Comparison of ENCODE assay signal across 8 cellular contexts in genomic region chr2:69798466-69798908, GRCh38. TPM values are rescaled to one million over a fixed set of nuclear protein-coding genes. Genes with fewer than 3 reads are reported as not detected.
A peak's percentile ranks its signal among the peaks of the same experiment; 100 is the strongest.
DNase-seq lines count a peak whose midpoint lies in the region; FAIRE-seq and TF ChIP-seq lines count a peak whose summit lies in the region.

No MANE protein-coding gene starts in this region.

- FAIRE-seq in endothelial cell of umbilical vein (lab: Jason Lieb, UNC) = peak; percentile 73

- dilution Hi-C loops in endothelial cell of umbilical vein (cut with MboI; ENCODE audit: extremely low pct_ligation_motif_present, low sequenced_read_pairs) = no loop called here

- H3K27ac ChIP-seq in KMS-11 (peak overlapping the region; percentile 76), endothelial cell of umbilical vein (ENCODE audit: insufficient read depth, low read depth, low read length) (peak overlapping the region; percentile 69), neural progenitor cell (no peak overlapping the region)

- no peaks in the 10 kb centered on the region for H3K9me3 Mint-ChIP-seq in neural progenitor cell
- no peaks in the 10 kb centered on the region for H3K9me3 Mint-ChIP-seq in activated CD4-positive, alpha-beta memory T cell treated with anti-CD3 and anti-CD28 coated beads, Interleukin-2, amount 10 ng/mL, durations not matched to agents 7 days and 5 days

- CTCF ChIA-PET in endothelial cell of umbilical vein (lab: Charles Lee) = interaction anchor here (1.8 to 11.1 kb wide), 4 partner anchors 10 to 73 kb away, joined by 7 to 106 read pairs (median 18); no protein-coding TSS in a partner anchor
- CTCF ChIA-PET in activated CD4-positive, alpha-beta memory T cell treated with anti-CD3 and anti-CD28 coated beads, Interleukin-2, amount 10 ng/mL, durations not matched to agents 7 days and 5 days (lab: Charles Lee) = interaction anchor here (1.1 to 2.0 kb wide), 3 partner anchors 13 to 74 kb away, joined by 3 to 7 read pairs (median 5); no protein-coding TSS in a partner anchor

- H3K4me3 ChIP-seq in KMS-11 (IDR thresholded peaks at IDR 0.05; ENCODE audit: insufficient read depth, low read depth, low read length) = peak overlapping the region; percentile 71
- H3K4me3 ChIP-seq in endothelial cell of umbilical vein (replicated peaks in 1 of 3; ENCODE audit: insufficient read depth in 1 of 3, low read depth in 1 of 3, low read length in 3 of 3) = peak overlapping the region; percentile 2 to 61 (median 10)
- no peak overlapping the region for H3K4me3 ChIP-seq in neural progenitor cell

- peak overlapping the region; percentile 39; the same call in 1 of the 2 replicates for H3K9ac ChIP-seq in KMS-11
- peak overlapping the region; percentile 69 for H3K9ac ChIP-seq in endothelial cell of umbilical vein (replicated peaks; ENCODE audit: extremely low read depth, insufficient read depth, low read length)
- no peak overlapping the region for H3K9ac ChIP-seq in neural progenitor cell

- no TSS peak for BruUV-seq in endothelial cell of umbilical vein (replicated peaks; lab: Mats Ljungman, UMichigan)

- H3K36me3 Mint-ChIP-seq in neural progenitor cell = no peaks in the 10 kb centered on the region
- peaks cover 16% of the 10 kb centered on the region for H3K36me3 Mint-ChIP-seq in activated CD4-positive, alpha-beta memory T cell treated with anti-CD3 and anti-CD28 coated beads, Interleukin-2, amount 10 ng/mL, durations not matched to agents 7 days and 5 days (ENCODE audit: low read depth)

- peak overlapping the region; percentile 96 for H3K27ac Mint-ChIP-seq in neural progenitor cell
- no peak overlapping the region for H3K27ac Mint-ChIP-seq in activated CD4-positive, alpha-beta memory T cell treated with anti-CD3 and anti-CD28 coated beads, Interleukin-2, amount 10 ng/mL, durations not matched to agents 7 days and 5 days

- peaks cover 47% of the 10 kb centered on the region for H3K4me1 Mint-ChIP-seq in neural progenitor cell
- peaks cover 21% of the 10 kb centered on the region for H3K4me1 Mint-ChIP-seq in activated CD4-positive, alpha-beta memory T cell treated with anti-CD3 and anti-CD28 coated beads, Interleukin-2, amount 10 ng/mL, durations not matched to agents 7 days and 5 days

- H3K4me1 ChIP-seq in KMS-11 (ENCODE audit: low read depth, poor library complexity, severe bottlenecking) (peaks cover 57% of the 10 kb centered on the region), endothelial cell of umbilical vein (ENCODE audit: control insufficient read depth, extremely low read depth, insufficient read depth, low read length) (peaks cover 20% of the 10 kb centered on the region), neural progenitor cell (peaks cover 36% of the 10 kb centered on the region)

- TF ChIP-seq POLR2A in endothelial cell of umbilical vein (IDR thresholded peaks at IDR 0.05; ENCODE audit: low read depth, low read length) = no peak

- no peaks in the 10 kb centered on the region for H3K9me1 ChIP-seq in endothelial cell of umbilical vein (replicated peaks; ENCODE audit: control insufficient read depth, extremely low read depth, insufficient read depth, low read length)

- peaks cover 8% of the 10 kb centered on the region for H3K27me3 Mint-ChIP-seq in neural progenitor cell (ENCODE audit: insufficient read depth, low read depth)
- H3K27me3 Mint-ChIP-seq in activated CD4-positive, alpha-beta memory T cell treated with anti-CD3 and anti-CD28 coated beads, Interleukin-2, amount 10 ng/mL, durations not matched to agents 7 days and 5 days = no peaks in the 10 kb centered on the region

- H3K27me3 ChIP-seq in KMS-11 (ENCODE audit: insufficient read depth, low read depth) (no peaks in the 10 kb centered on the region), endothelial cell of umbilical vein (ENCODE audit: control insufficient read depth in 2 of 2, insufficient read depth in 2 of 2, low read length in 2 of 2) (no peaks in the 10 kb centered on the region), neural progenitor cell (no peaks in the 10 kb centered on the region)

- TF ChIP-seq CTCF in KMS-11 (conservative IDR thresholded peaks at IDR 0.05; ENCODE audit: low read depth, low read length) (no peak), endothelial cell of umbilical vein (IDR thresholded peaks at IDR 0.05; ENCODE audit: extremely low read depth in 1 of 2, insufficient read depth in 1 of 2, low read depth in 1 of 2, low read length in 2 of 2) (no peak), neural progenitor cell (IDR thresholded peaks at IDR 0.05) (no peak)

- peak overlapping the region; percentile 54; the same call in 1 of the 2 replicates for H2AFZ ChIP-seq in KMS-11 (ENCODE audit: low read depth)
- peak overlapping the region; percentile 80 for H2AFZ ChIP-seq in endothelial cell of umbilical vein (ENCODE audit: low read depth, low read length)
- H2AFZ ChIP-seq in neural progenitor cell (replicated peaks) = no peak overlapping the region

- H4K20me1 ChIP-seq in KMS-11 (ENCODE audit: insufficient read depth) (no peaks in the 10 kb centered on the region), endothelial cell of umbilical vein (replicated peaks; ENCODE audit: control insufficient read depth, extremely low read depth, insufficient read depth, low read length) (no peaks in the 10 kb centered on the region), neural progenitor cell (ENCODE audit: low read depth) (no peaks in the 10 kb centered on the region)

- H3K4me2 ChIP-seq in KMS-11 (peak overlapping the region; percentile 87), endothelial cell of umbilical vein (ENCODE audit: insufficient read depth, low read length) (peak overlapping the region; percentile 79), neural progenitor cell (peak overlapping the region; percentile 6)

- H3K79me2 ChIP-seq in KMS-11 (ENCODE audit: insufficient read depth, low read depth) (no peaks in the 10 kb centered on the region), endothelial cell of umbilical vein (ENCODE audit: control insufficient read depth, insufficient read depth, low read length) (no peaks in the 10 kb centered on the region), neural progenitor cell (ENCODE audit: low read depth) (no peaks in the 10 kb centered on the region)

- H3K9me3 ChIP-seq in endothelial cell of umbilical vein (replicated peaks; ENCODE audit: control insufficient read depth, insufficient read depth, low read length) (no peaks in the 10 kb centered on the region), neural progenitor cell (ENCODE audit: low read depth) (no peaks in the 10 kb centered on the region)

- POLR2A ChIA-PET in endothelial cell of umbilical vein (lab: Charles Lee) = no interaction called here
- POLR2A ChIA-PET in activated CD4-positive, alpha-beta memory T cell treated with anti-CD3 and anti-CD28 coated beads, Interleukin-2, amount 10 ng/mL, durations not matched to agents 7 days and 5 days (lab: Charles Lee) = no interaction called here

- intact Hi-C loops in endothelial cell of umbilical vein (cut with micrococcal nuclease) (no loop called here), posterior cingulate gyrus (cut with DNase I) (no loop called here)

- H3F3A ChIP-seq in neural progenitor cell (ENCODE audit: low read depth) = peaks cover 5% of the 10 kb centered on the region

- DNase-seq in GM03348 (ENCODE audit: low spot score) (peak; percentile 23), endothelial cell of umbilical vein (ENCODE audit: low read depth, low spot score) (peak; percentile 14), neural progenitor cell (ENCODE audit: low spot score) (no peak), COR-L47 (lab: John Stamatoyannopoulos, UW) (no peak), globus pallidus (ENCODE audit: low spot score) (no peak), posterior cingulate gyrus (no peak)
- DNase-seq in activated CD4-positive, alpha-beta memory T cell treated with anti-CD3 and anti-CD28 coated beads, Interleukin-2, amount 10 ng/mL, durations not matched to agents 7 days and 5 days = no peak

- peak overlapping the region; percentile 72 for H3K4me3 Mint-ChIP-seq in neural progenitor cell
- no peak overlapping the region for H3K4me3 Mint-ChIP-seq in activated CD4-positive, alpha-beta memory T cell treated with anti-CD3 and anti-CD28 coated beads, Interleukin-2, amount 10 ng/mL, durations not matched to agents 7 days and 5 days

- no peaks in the 10 kb centered on the region for H3K36me3 ChIP-seq in KMS-11 (ENCODE audit: insufficient read depth)
- no peaks in the 10 kb centered on the region for H3K36me3 ChIP-seq in endothelial cell of umbilical vein (ENCODE audit: control insufficient read depth in 2 of 2, extremely low read depth in 1 of 2, insufficient read depth in 2 of 2, low read length in 2 of 2)
- no peaks in the 10 kb centered on the region for H3K36me3 ChIP-seq in neural progenitor cell

TF ChIP-seq in endothelial cell of umbilical vein, 7 proteins besides CTCF, POLR2A, EP300 and RAD21 (continues in another document):
- TF ChIP-seq EZH2 (IDR thresholded peaks at IDR 0.05; ENCODE audit: borderline replicate concordance, low read depth, low read length, severe bottlenecking) = no peak
- no peak for TF ChIP-seq POLR2AphosphoS5 (IDR thresholded peaks at IDR 0.05; ENCODE audit: insufficient read depth, low read depth, low read length)

RNA-seq across cellular contexts. Expression of gene GMCL1, which starts 31.0 kb away (rescaled TPM):
- total RNA-seq in endothelial cell of umbilical vein = 13.0 and 14.6 TPM in 2 replicates
- 3.8 and 4.2 TPM in 2 replicates for polyA plus RNA-seq in endothelial cell of umbilical vein
- 4.7 and 4.8 TPM in 2 replicates for polyA plus RNA-seq in endothelial cell of umbilical vein (2011; cell fraction: cytosol; rRNA removed)
- polyA plus RNA-seq in endothelial cell of umbilical vein (2011; cell fraction: nucleus; rRNA removed) = 8.2 and 9.3 TPM in 2 replicates
- polyA plus RNA-seq in endothelial cell of umbilical vein (2012) = 7.1 and 8.6 TPM in 2 replicates
- 4.3 and 9.2 TPM in 2 replicates for polyA minus RNA-seq in endothelial cell of umbilical vein
- polyA minus RNA-seq in endothelial cell of umbilical vein (2011; cell fraction: cytosol; rRNA and poly(A)+ RNA removed) = 7.6 TPM
- polyA minus RNA-seq in endothelial cell of umbilical vein (2011; cell fraction: nucleus; rRNA and poly(A)+ RNA removed) = 6.5 and 7.9 TPM in 2 replicates
- total RNA-seq in neural progenitor cell (ENCODE audit: low replicate concordance) = 16.2 and 23.1 TPM in 2 replicates
- 10 to 100 TPM; 30.1 to 34.8 TPM for total RNA-seq in activated CD4-positive, alpha-beta memory T cell treated with anti-CD3 and anti-CD28 coated beads, Interleukin-2, amount 10 ng/mL, durations not matched to agents 7 days and 5 days

RNA-seq across cellular contexts. Expression of gene ANXA4, which starts 56.6 kb away (rescaled TPM):
- total RNA-seq in endothelial cell of umbilical vein (70.8 and 79.6 TPM in 2 replicates), neural progenitor cell (ENCODE audit: low replicate concordance) (4.7 and 7.0 TPM in 2 replicates)
- 29.4 and 42.2 TPM in 2 replicates for polyA plus RNA-seq in endothelial cell of umbilical vein
- 42.7 and 56.8 TPM in 2 replicates for polyA plus RNA-seq in endothelial cell of umbilical vein (2011; cell fraction: cytosol; rRNA removed)
- 41.6 and 43.7 TPM in 2 replicates for polyA plus RNA-seq in endothelial cell of umbilical vein (2011; cell fraction: nucleus; rRNA removed)
- polyA plus RNA-seq in endothelial cell of umbilical vein (2012) = 120 and 124 TPM in 2 replicates
- polyA minus RNA-seq in endothelial cell of umbilical vein = 86.6 and 92.5 TPM in 2 replicates
- polyA minus RNA-seq in endothelial cell of umbilical vein (2011; cell fraction: cytosol; rRNA and poly(A)+ RNA removed) = 13.1 TPM
- polyA minus RNA-seq in endothelial cell of umbilical vein (2011; cell fraction: nucleus; rRNA and poly(A)+ RNA removed) = 17.3 and 25.4 TPM in 2 replicates
- 10 to 100 TPM; 86.9 to 90.4 TPM for total RNA-seq in activated CD4-positive, alpha-beta memory T cell treated with anti-CD3 and anti-CD28 coated beads, Interleukin-2, amount 10 ng/mL, durations not matched to agents 7 days and 5 days

Comparison
In these comparisons a context has a peak if more than half of its experiments do, and no peak if none do; other contexts are left out.
1. DNase-seq: peak in GM03348 (single experiment) and endothelial cell of umbilical vein (single experiment); none in neural progenitor cell (single experiment), COR-L47 (single experiment), activated CD4-positive, alpha-beta memory T cell treated with anti-CD3 and anti-CD28 coated beads, Interleukin-2, amount 10 ng/mL, durations not matched to agents 7 days and 5 days (single experiment), globus pallidus (single experiment) and posterior cingulate gyrus (0 of 10).
2. H3K4me2 ChIP-seq: peak in every context shown above with its lines; median percentile 87 in KMS-11; 79 in endothelial cell of umbilical vein; 6 in neural progenitor cell.